In genomic region chr17:81000089-81000630, GRCh38 we compare ENCODE assay signal across 28 cellular contexts.
"Had no signal": no experiment of that assay in that cellular context is flagged by ENCODE, and none has a peak within 500 bp of the region (broad histone marks: within the 10 kb centered on the region; RNA-seq: fewer than 3 reads in every experiment).

No MANE protein-coding gene starts in this region.

- H3K27ac ChIP-seq: esophagus muscularis mucosa, hepatocyte, skin epidermis, tibial nerve, uterus had no signal

- H3K36me3 ChIP-seq: uterus had no signal

- FAIRE-seq: astrocyte, frontal cortex, TTC549 had no signal

- H3K4me3 ChIP-seq: dorsolateral prefrontal cortex, esophagus muscularis mucosa, hepatocyte, right lobe of liver, skin epidermis, tibial nerve, uterus had no signal

- H3K79me2 ChIP-seq: hepatocyte had no signal

- H3K4me3 Mint-ChIP-seq: activated naive CD8-positive, alpha-beta T cell treated with anti-CD3 and anti-CD28 coated beads for 36 hours; activated T-cell treated with anti-CD3 and anti-CD28 coated beads, Interleukin-2, amount 50 U/mL, for 24 hours; activated T-helper 17 cell treated with anti-CD3 and anti-CD28 coated beads, Interleukin-2, amount 50 U/mL, for 72 hours; effector memory CD8-positive, alpha-beta T cell; immature natural killer cell; memory B cell; naive B cell; stimulated activated effector memory CD8-positive, alpha-beta T cell treated with anti-CD3 and anti-CD28 coated beads, Interleukin-12 subunit alpha, Interleukin-12 subunit beta, amount 100 ng/mL, for 72 hours; stimulated activated naive CD8-positive, alpha-beta T cell treated with anti-CD3 and anti-CD28 coated beads, Interleukin-15, amount 100 ng/mL, for 72 hours had no signal

- H3K4me2 ChIP-seq: hepatocyte had no signal

- H2AFZ ChIP-seq: hepatocyte had no signal

- H3K9me3 ChIP-seq: esophagus muscularis mucosa, right lobe of liver, tibial nerve, uterus had no signal

- DNase-seq: activated CD4-positive, CD25-positive, alpha-beta regulatory T cell treated with anti-CD3 and anti-CD28 coated beads, Interleukin-2, amount 50 U/mL, for 72 hours; activated CD8-positive, alpha-beta memory T cell treated with anti-CD3 and anti-CD28 coated beads for 24 hours; activated CD8-positive, alpha-beta memory T cell treated with anti-CD3 and anti-CD28 coated beads, Interleukin-2, amount 50 U/mL, for 4 hours; activated naive CD8-positive, alpha-beta T cell treated with anti-CD3 and anti-CD28 coated beads for 36 hours; activated T-cell treated with anti-CD3 and anti-CD28 coated beads, Interleukin-2, amount 50 U/mL, for 24 hours; central memory CD4-positive, alpha-beta T cell; dorsolateral prefrontal cortex; effector memory CD8-positive, alpha-beta T cell; glutamatergic neuron; immature natural killer cell; kidney glomerular epithelial cell; naive B cell; occipital lobe; stimulated activated CD4-positive, alpha-beta T cell treated with anti-CD3 and anti-CD28 coated beads, Interleukin-2, amount 100 ng/mL, for 24 hours; stimulated activated naive CD8-positive, alpha-beta T cell treated with anti-CD3 and anti-CD28 coated beads, Interleukin-15, amount 100 ng/mL, for 72 hours; uterus; WERI-Rb-1 had no signal

- H3K9me3 Mint-ChIP-seq: activated naive CD8-positive, alpha-beta T cell treated with anti-CD3 and anti-CD28 coated beads for 36 hours; activated T-cell treated with anti-CD3 and anti-CD28 coated beads, Interleukin-2, amount 50 U/mL, for 24 hours; activated T-helper 17 cell treated with anti-CD3 and anti-CD28 coated beads, Interleukin-2, amount 50 U/mL, for 72 hours; effector memory CD8-positive, alpha-beta T cell; memory B cell; naive B cell; stimulated activated effector memory CD8-positive, alpha-beta T cell treated with anti-CD3 and anti-CD28 coated beads, Interleukin-12 subunit alpha, Interleukin-12 subunit beta, amount 100 ng/mL, for 72 hours; stimulated activated naive CD8-positive, alpha-beta T cell treated with anti-CD3 and anti-CD28 coated beads, Interleukin-15, amount 100 ng/mL, for 72 hours had no signal

- ATAC-seq: activated T-helper 17 cell treated with anti-CD3 and anti-CD28 coated beads, Interleukin-2, amount 50 U/mL, for 72 hours; effector memory CD8-positive, alpha-beta T cell; stimulated activated effector memory CD8-positive, alpha-beta T cell treated with anti-CD3 and anti-CD28 coated beads, Interleukin-12 subunit alpha, Interleukin-12 subunit beta, amount 100 ng/mL, for 72 hours; stimulated activated naive CD8-positive, alpha-beta T cell treated with anti-CD3 and anti-CD28 coated beads, Interleukin-15, amount 100 ng/mL, for 72 hours had no signal

- H3K27ac Mint-ChIP-seq: activated naive CD8-positive, alpha-beta T cell treated with anti-CD3 and anti-CD28 coated beads for 36 hours; activated T-cell treated with anti-CD3 and anti-CD28 coated beads, Interleukin-2, amount 50 U/mL, for 24 hours; activated T-helper 17 cell treated with anti-CD3 and anti-CD28 coated beads, Interleukin-2, amount 50 U/mL, for 72 hours; effector memory CD8-positive, alpha-beta T cell; memory B cell; naive B cell; stimulated activated effector memory CD8-positive, alpha-beta T cell treated with anti-CD3 and anti-CD28 coated beads, Interleukin-12 subunit alpha, Interleukin-12 subunit beta, amount 100 ng/mL, for 72 hours had no signal
